8 cellular contexts compared by ENCODE assay signal in genomic region chr12:26125451-26126339, GRCh38. TPM values are rescaled to one million over a fixed set of nuclear protein-coding genes. Genes with fewer than 3 reads are reported as not detected.
DNase-seq lines count a peak whose midpoint lies in the region; ATAC-seq and TF ChIP-seq lines count a peak whose summit lies in the region.

No MANE protein-coding gene starts in this region.

- peaks cover 21% of the 10 kb centered on the region for H3K27me3 ChIP-seq in muscle layer of duodenum (ENCODE audit: low read depth, low read length)
- H3K27me3 ChIP-seq in tibial artery, result no peaks in the 10 kb centered on the region

- intact Hi-C loops in tibial artery (cut with DNase I; ENCODE audit: low total_unique reads), result loop anchor here (5.0 to 10.0 kb wide), 2 partner anchors 77 to 171 kb away; partner anchors contain the start of gene RASSF8

- ATAC-seq in HG02870 (IDR thresholded peaks at IDR 0.05; ENCODE audit: unreplicated experiment), result peak; percentile 33

- H3K27ac ChIP-seq in muscle layer of duodenum (ENCODE audit: low read length) (peak overlapping the region; percentile 87), tibial artery (peak overlapping the region; percentile 96 to 99)

- H3K4me3 ChIP-seq in fibroblast of pulmonary artery (replicated peaks; ENCODE audit: low read depth, low read length) (peak overlapping the region; percentile 71), muscle layer of duodenum (ENCODE audit: low read depth in 1 of 2, low read length in 2 of 2) (peak overlapping the region; percentile 66 to 79), tibial artery (peak overlapping the region; percentile 68 to 72)

- DNase-seq in activated T-cell treated with anti-CD3 and anti-CD28 coated beads for 48 hours (ENCODE audit: low read depth) (peak; percentile 38), activated T-cell treated with anti-CD3 and anti-CD28 coated beads for 4 hours (no peak), NCI-H460 (ENCODE audit: extremely low read depth, low read depth) (peak; percentile 59), fibroblast of pulmonary artery (ENCODE audit: low read depth) (peak; percentile 72), tibial artery (peak; percentile 78 to 93)
- DNase-seq in activated T-cell treated with anti-CD3 and anti-CD28 coated beads, Interleukin-2, amount 50 U/mL, for 48 hours, result peak; percentile 63 to 71

- H3K4me1 ChIP-seq in muscle layer of duodenum (ENCODE audit: control insufficient read depth in 1 of 2, insufficient read depth in 2 of 2, low read length in 2 of 2), result peaks cover 8 to 11% of the 10 kb centered on the region in 2 donors
- H3K4me1 ChIP-seq in tibial artery, result peaks cover 0 to 21% (median 10%) of the 10 kb centered on the region in 4 donors

- TF ChIP-seq CTCF in fibroblast of pulmonary artery (IDR thresholded peaks at IDR 0.05; ENCODE audit: low read length, missing control alignments) (no peak), tibial artery (IDR thresholded peaks at IDR 0.05) (no peak)

- H3K9me3 ChIP-seq in muscle layer of duodenum (ENCODE audit: control insufficient read depth in 1 of 2, low read length in 2 of 2) (no peaks in the 10 kb centered on the region), tibial artery (no peaks in the 10 kb centered on the region)

- H3K36me3 ChIP-seq in muscle layer of duodenum (ENCODE audit: control insufficient read depth in 1 of 2, insufficient read depth in 2 of 2, low read length in 2 of 2) (no peaks in the 10 kb centered on the region), tibial artery (no peaks in the 10 kb centered on the region)

RNA-seq across cellular contexts. Expression of gene BHLHE41, which starts 0.9 kb away (rescaled TPM):
- total RNA-seq in NCI-H460 (2014; rRNA removed; shearing (Covaris generic)), result 0.98 and 2.7 TPM in 2 replicates
- 0.11 and 0.49 TPM in 2 replicates for polyA plus RNA-seq in NCI-H460 (2014; cell fraction: nucleus; rRNA removed)
